Comparison of ENCODE assay signal across 9 cellular contexts in the genomic region with DNA sequence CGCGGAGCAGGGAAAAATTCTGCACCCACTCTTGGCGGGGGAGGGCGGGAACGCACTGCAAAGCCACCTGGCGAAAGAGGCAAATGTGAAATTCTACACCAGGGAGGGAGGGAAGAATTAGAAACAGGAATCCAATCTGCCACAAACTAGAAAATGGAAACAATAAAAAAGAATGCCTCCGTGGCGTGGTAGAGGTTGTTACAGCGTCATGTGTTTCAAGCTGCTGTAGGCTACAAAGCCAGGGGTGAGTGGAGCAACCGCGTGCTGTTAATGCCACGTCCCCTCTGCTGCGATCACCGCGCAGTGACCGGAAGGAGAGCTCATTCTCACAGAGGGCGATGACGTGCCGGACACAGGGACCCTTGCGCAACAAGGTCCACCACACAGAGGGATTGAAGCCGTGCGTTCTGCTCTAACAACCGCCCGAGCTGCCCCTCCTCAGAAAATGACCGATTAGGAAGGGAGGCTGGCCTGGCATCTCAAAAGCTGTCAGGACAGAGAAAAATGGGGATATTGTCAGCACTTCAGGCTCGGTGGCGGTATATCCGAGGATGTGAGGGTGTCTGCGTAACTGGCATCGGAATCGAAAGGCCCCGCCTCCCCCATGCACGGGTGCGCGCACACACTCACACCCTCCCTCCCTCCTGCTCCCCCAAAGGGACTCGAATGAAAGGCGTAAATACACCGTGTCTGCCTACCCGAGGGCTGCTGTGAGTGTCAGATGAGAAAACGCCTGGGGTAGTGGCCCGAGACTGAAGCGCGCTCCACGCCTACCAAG.
A peak's percentile ranks its signal among the peaks of the same experiment; 100 is the strongest.
DNase-seq lines count a peak whose midpoint lies in the region; TF ChIP-seq lines count a peak whose summit lies in the region.
"Had no signal": no experiment of that assay in that cellular context is flagged by ENCODE, and none has a peak within 500 bp of the region (broad histone marks: within the 10 kb centered on the region; RNA-seq: fewer than 3 reads in every experiment).

No MANE protein-coding gene starts in this region.

- no peaks in the 10 kb centered on the region for H3K9me3 ChIP-seq in SK-N-SH

- peak; percentile 76 for DNase-seq in DMS 273 (lab: John Stamatoyannopoulos, UW; ENCODE audit: unreplicated experiment)
- peak; percentile 76 for DNase-seq in NCI-H2196 (lab: John Stamatoyannopoulos, UW; ENCODE audit: unreplicated experiment)
- peak; percentile 39 for DNase-seq in activated T-cell treated with anti-CD3 and anti-CD28 coated beads for 48 hours (ENCODE audit: low read depth)
- DNase-seq in epidermal melanocyte (ENCODE audit: insufficient read length, low spot score): peak; percentile 70
- peak; percentile 29 for DNase-seq in middle frontal gyrus (ENCODE audit: extremely low spot score, low spot score)
- peak; percentile 42 to 46 for DNase-seq in stimulated activated CD8-positive, alpha-beta memory T cell treated with anti-CD3 and anti-CD28 coated beads, Interleukin-15, amount 100 ng/mL, for 48 hours (ENCODE audit: low read depth in 2 of 2)
- no peak for DNase-seq in SK-N-SH
- DNase-seq in HUDEP-2 (lab: John Stamatoyannopoulos, UW; ENCODE audit: unreplicated experiment in 76 of 76): no peak

- CTCF ChIA-PET in SK-N-SH (lab: Yijun Ruan, JAX): interaction anchor here (0.7 to 2.0 kb wide), 4 partner anchors 13 to 131 kb away, joined by 3 to 4 read pairs (median 3); no protein-coding TSS in a partner anchor

- no peak overlapping the region for H3K4me3 ChIP-seq in SK-N-SH (ENCODE audit: low read depth in 2 of 2, low read length in 1 of 2)

- TF ChIP-seq CTCF in SK-N-SH (IDR thresholded peaks at IDR 0.05): no peak

- no peaks in the 10 kb centered on the region for H3K36me3 ChIP-seq in SK-N-SH (replicated peaks in 1 of 2; ENCODE audit: control insufficient read depth in 1 of 2, insufficient read depth in 2 of 2, low read length in 1 of 2)

- H3K9ac ChIP-seq in SK-N-SH: no peak overlapping the region

- 81% methylated on average over 44 of the region's 44 CpGs for WGBS in SK-N-SH (ENCODE audit: low lambda C conversion rate)

- no peaks in the 10 kb centered on the region for H3K79me2 ChIP-seq in SK-N-SH (ENCODE audit: insufficient read depth)

- TF ChIP-seq EP300 in SK-N-SH (IDR thresholded peaks at IDR 0.05; ENCODE audit: borderline replicate concordance in 1 of 2, low read depth in 1 of 2, low read length in 1 of 2): no peak

- H3K4me1 ChIP-seq in SK-N-SH (ENCODE audit: control insufficient read depth in 1 of 2, insufficient read depth in 2 of 2, low read depth in 1 of 2, low read length in 1 of 2): peaks cover 0 to 32% of the 10 kb centered on the region in 2 experiments; a peak in 2 of 4 replicates

- no peak for TF ChIP-seq RAD21 in SK-N-SH (IDR thresholded peaks at IDR 0.05; ENCODE audit: low read length)

- H3K9me2 ChIP-seq in SK-N-SH: no peaks in the 10 kb centered on the region

- H4K20me1 ChIP-seq in SK-N-SH (ENCODE audit: insufficient read depth): no peaks in the 10 kb centered on the region

- no peak overlapping the region for H3K27ac ChIP-seq in SK-N-SH (ENCODE audit: low read depth in 2 of 2, low read length in 1 of 2)
- H3K27ac ChIP-seq: HL-60 had no signal

- no peaks in the 10 kb centered on the region for H3F3A ChIP-seq in SK-N-SH (replicated peaks; ENCODE audit: insufficient read depth)

- peaks cover 6% of the 10 kb centered on the region; the same call in 1 of the 2 replicates for H3K27me3 ChIP-seq in SK-N-SH (ENCODE audit: insufficient read depth)

- H2AFZ ChIP-seq in SK-N-SH (ENCODE audit: low read depth): no peak overlapping the region

- POLR2A ChIA-PET in SK-N-SH (lab: Yijun Ruan, JAX): interaction anchor here (1.0 kb wide), 1 partner anchor 197 kb away, joined by 3 read pairs; no protein-coding TSS in a partner anchor

- no peak overlapping the region for H3K4me2 ChIP-seq in SK-N-SH

TF ChIP-seq in SK-N-SH, 30 proteins besides CTCF, POLR2A, EP300 and RAD21 (continues in another document):
- no peak for TF ChIP-seq GABPA (IDR thresholded peaks at IDR 0.05; ENCODE audit: low read depth)
- no peak for TF ChIP-seq CHD2 (IDR thresholded peaks at IDR 0.05; ENCODE audit: low read length, partially characterized antibody)
- TF ChIP-seq RCOR1 (IDR thresholded peaks at IDR 0.05; ENCODE audit: low read length): no peak
- no peak for TF ChIP-seq FOXM1 (IDR thresholded peaks at IDR 0.05; ENCODE audit: low read depth)
- TF ChIP-seq, protein P1, sequence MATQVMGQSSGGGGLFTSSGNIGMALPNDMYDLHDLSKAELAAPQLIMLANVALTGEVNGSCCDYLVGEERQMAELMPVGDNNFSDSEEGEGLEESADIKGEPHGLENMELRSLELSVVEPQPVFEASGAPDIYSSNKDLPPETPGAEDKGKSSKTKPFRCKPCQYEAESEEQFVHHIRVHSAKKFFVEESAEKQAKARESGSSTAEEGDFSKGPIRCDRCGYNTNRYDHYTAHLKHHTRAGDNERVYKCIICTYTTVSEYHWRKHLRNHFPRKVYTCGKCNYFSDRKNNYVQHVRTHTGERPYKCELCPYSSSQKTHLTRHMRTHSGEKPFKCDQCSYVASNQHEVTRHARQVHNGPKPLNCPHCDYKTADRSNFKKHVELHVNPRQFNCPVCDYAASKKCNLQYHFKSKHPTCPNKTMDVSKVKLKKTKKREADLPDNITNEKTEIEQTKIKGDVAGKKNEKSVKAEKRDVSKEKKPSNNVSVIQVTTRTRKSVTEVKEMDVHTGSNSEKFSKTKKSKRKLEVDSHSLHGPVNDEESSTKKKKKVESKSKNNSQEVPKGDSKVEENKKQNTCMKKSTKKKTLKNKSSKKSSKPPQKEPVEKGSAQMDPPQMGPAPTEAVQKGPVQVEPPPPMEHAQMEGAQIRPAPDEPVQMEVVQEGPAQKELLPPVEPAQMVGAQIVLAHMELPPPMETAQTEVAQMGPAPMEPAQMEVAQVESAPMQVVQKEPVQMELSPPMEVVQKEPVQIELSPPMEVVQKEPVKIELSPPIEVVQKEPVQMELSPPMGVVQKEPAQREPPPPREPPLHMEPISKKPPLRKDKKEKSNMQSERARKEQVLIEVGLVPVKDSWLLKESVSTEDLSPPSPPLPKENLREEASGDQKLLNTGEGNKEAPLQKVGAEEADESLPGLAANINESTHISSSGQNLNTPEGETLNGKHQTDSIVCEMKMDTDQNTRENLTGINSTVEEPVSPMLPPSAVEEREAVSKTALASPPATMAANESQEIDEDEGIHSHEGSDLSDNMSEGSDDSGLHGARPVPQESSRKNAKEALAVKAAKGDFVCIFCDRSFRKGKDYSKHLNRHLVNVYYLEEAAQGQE (IDR thresholded peaks at IDR 0.05; ENCODE audit: low read depth, low read length): no peak
- TF ChIP-seq, protein P2, sequence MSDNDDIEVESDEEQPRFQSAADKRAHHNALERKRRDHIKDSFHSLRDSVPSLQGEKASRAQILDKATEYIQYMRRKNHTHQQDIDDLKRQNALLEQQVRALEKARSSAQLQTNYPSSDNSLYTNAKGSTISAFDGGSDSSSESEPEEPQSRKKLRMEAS (IDR thresholded peaks at IDR 0.05; ENCODE audit: low read depth): no peak
- TF ChIP-seq RXRA (IDR thresholded peaks at IDR 0.05; ENCODE audit: borderline replicate concordance, low read depth): no peak
- TF ChIP-seq, protein P3, sequence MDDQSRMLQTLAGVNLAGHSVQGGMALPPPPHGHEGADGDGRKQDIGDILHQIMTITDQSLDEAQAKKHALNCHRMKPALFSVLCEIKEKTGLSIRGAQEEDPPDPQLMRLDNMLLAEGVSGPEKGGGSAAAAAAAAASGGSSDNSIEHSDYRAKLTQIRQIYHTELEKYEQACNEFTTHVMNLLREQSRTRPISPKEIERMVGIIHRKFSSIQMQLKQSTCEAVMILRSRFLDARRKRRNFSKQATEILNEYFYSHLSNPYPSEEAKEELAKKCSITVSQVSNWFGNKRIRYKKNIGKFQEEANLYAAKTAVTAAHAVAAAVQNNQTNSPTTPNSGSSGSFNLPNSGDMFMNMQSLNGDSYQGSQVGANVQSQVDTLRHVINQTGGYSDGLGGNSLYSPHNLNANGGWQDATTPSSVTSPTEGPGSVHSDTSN (IDR thresholded peaks at IDR 0.05): no peak
- no peak for TF ChIP-seq RFX5 (IDR thresholded peaks at IDR 0.05; ENCODE audit: low read length)
- TF ChIP-seq, protein P4, sequence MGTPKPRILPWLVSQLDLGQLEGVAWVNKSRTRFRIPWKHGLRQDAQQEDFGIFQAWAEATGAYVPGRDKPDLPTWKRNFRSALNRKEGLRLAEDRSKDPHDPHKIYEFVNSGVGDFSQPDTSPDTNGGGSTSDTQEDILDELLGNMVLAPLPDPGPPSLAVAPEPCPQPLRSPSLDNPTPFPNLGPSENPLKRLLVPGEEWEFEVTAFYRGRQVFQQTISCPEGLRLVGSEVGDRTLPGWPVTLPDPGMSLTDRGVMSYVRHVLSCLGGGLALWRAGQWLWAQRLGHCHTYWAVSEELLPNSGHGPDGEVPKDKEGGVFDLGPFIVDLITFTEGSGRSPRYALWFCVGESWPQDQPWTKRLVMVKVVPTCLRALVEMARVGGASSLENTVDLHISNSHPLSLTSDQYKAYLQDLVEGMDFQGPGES (IDR thresholded peaks at IDR 0.05; ENCODE audit: low read depth, low read length): no peak
- no peak for TF ChIP-seq GATA2 (CRISPR knock-in tag; IDR thresholded peaks at IDR 0.05)
- TF ChIP-seq SMC3 (IDR thresholded peaks at IDR 0.05; ENCODE audit: low read depth, low read length): no peak
- TF ChIP-seq YY1 (IDR thresholded peaks at IDR 0.05; ENCODE audit: low read depth): no peak
- TF ChIP-seq, protein P5, sequence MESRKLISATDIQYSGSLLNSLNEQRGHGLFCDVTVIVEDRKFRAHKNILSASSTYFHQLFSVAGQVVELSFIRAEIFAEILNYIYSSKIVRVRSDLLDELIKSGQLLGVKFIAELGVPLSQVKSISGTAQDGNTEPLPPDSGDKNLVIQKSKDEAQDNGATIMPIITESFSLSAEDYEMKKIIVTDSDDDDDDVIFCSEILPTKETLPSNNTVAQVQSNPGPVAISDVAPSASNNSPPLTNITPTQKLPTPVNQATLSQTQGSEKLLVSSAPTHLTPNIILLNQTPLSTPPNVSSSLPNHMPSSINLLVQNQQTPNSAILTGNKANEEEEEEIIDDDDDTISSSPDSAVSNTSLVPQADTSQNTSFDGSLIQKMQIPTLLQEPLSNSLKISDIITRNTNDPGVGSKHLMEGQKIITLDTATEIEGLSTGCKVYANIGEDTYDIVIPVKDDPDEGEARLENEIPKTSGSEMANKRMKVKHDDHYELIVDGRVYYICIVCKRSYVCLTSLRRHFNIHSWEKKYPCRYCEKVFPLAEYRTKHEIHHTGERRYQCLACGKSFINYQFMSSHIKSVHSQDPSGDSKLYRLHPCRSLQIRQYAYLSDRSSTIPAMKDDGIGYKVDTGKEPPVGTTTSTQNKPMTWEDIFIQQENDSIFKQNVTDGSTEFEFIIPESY (IDR thresholded peaks at IDR 0.05; ENCODE audit: borderline replicate concordance, low read depth): no peak

Comparison
In these comparisons a context has a peak if more than half of its experiments do, and no peak if none do; other contexts are left out.
1. DNase-seq: peak in DMS 273 (single experiment), NCI-H2196 (single experiment), activated T-cell treated with anti-CD3 and anti-CD28 coated beads for 48 hours (single experiment), epidermal melanocyte (single experiment), middle frontal gyrus (single experiment) and stimulated activated CD8-positive, alpha-beta memory T cell treated with anti-CD3 and anti-CD28 coated beads, Interleukin-15, amount 100 ng/mL, for 48 hours (2 of 2); none in SK-N-SH (single experiment) and HUDEP-2 (0 of 76).